1 cellular context compared by ENCODE assay signal in genomic region chr11:117979481-117980211, GRCh38.
TF ChIP-seq lines count a peak whose summit lies in the region.

No MANE protein-coding gene starts in this region.

TF ChIP-seq in GM12878, 131 proteins besides CTCF, POLR2A, EP300 and RAD21 (continued from another document):
- TF ChIP-seq ZNF687 (IDR thresholded peaks at IDR 0.05): peak; percentile 54; the same call in 1 of the 2 replicates
- no peak for TF ChIP-seq TCF12 (IDR thresholded peaks at IDR 0.05; ENCODE audit: low read depth, low read length)
- TF ChIP-seq MEF2B (IDR thresholded peaks at IDR 0.05; ENCODE audit: partially characterized antibody, poor library complexity, severe bottlenecking): peak; percentile 28
- TF ChIP-seq BMI1 (IDR thresholded peaks at IDR 0.05; ENCODE audit: borderline replicate concordance): no peak
- TF ChIP-seq GATAD2B (conservative IDR thresholded peaks at IDR 0.05; ENCODE audit: low read depth): 0 out of 2 replicates have a peak, but pooled peaks have one; percentile 21
- TF ChIP-seq ELK1 (IDR thresholded peaks at IDR 0.05; ENCODE audit: low read depth, low read length): no peak
- TF ChIP-seq EED (IDR thresholded peaks at IDR 0.05; ENCODE audit: low read depth): 0 out of 2 replicates have a peak, but pooled peaks have one; percentile 25
- TF ChIP-seq RELB (IDR thresholded peaks at IDR 0.05; ENCODE audit: low read depth): 0 out of 2 replicates have a peak, but pooled peaks have one; percentile 42
- TF ChIP-seq IKZF2 (IDR thresholded peaks at IDR 0.05): peak; percentile 28 to 74; a peak in 3 of 4 replicates
